In the genomic region with DNA sequence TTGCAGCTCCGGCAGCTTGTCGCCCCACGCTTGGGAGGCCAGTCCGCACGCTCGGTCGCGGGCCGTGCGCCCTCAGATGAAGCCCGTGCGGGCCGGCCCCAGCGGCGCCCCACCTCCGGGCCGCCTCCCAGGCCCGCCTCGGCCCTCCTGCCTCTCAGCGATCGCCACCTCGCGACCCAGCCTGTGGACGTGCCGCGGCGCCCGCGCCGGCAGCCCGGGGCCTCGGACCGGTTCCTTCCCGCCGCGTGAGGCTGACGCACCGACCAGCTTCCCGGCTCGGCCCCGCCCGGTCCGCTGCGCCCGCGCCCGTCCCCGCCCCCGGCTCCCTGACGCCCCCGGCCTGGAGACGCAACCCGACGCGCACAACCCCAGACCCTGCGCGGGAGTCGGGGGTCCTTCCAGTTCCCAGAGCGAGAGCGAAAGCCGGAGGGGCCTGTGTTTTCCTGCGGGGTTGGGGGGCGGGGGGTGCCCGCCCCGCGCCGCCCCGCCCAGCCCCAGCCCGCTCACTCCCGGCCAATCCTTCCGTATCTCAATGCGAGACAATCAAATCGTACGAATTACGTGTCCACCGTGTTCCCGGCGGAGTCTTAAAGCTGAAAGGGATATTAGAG, we compare ENCODE assay signal across 8 cellular contexts. TPM values are rescaled to one million over a fixed set of nuclear protein-coding genes. Genes with fewer than 3 reads are reported as not detected.
DNase-seq lines count a peak whose midpoint lies in the region; ATAC-seq, FAIRE-seq and TF ChIP-seq lines count a peak whose summit lies in the region.

A gene with protein sequence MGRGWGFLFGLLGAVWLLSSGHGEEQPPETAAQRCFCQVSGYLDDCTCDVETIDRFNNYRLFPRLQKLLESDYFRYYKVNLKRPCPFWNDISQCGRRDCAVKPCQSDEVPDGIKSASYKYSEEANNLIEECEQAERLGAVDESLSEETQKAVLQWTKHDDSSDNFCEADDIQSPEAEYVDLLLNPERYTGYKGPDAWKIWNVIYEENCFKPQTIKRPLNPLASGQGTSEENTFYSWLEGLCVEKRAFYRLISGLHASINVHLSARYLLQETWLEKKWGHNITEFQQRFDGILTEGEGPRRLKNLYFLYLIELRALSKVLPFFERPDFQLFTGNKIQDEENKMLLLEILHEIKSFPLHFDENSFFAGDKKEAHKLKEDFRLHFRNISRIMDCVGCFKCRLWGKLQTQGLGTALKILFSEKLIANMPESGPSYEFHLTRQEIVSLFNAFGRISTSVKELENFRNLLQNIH (minus strand): TSS at position 78 of the 611 bp plus-strand sequence. CDS start 77 bp downstream, at position 1.

- TF ChIP-seq POLR2A in GM12891 (IDR thresholded peaks at IDR 0.05; ENCODE audit: low read depth, low read length) (no peak; the same call in 1 of the 2 replicates), vagina (IDR thresholded peaks at IDR 0.05) (peak in 1 of 2 donors; percentile 55)

- no peaks in the 10 kb centered on the region for H3K27me3 ChIP-seq in vagina

- peak within 1 kb of the TSS; percentile 98 for H3K27ac ChIP-seq in vagina

- no peaks in the 10 kb centered on the region for H3K9me3 ChIP-seq in vagina

- peak; percentile 67 for FAIRE-seq in GM12891 (lab: Jason Lieb, UNC)

- intact Hi-C loops in T-helper 1 cell treated with Interleukin-12 subunit alpha and Interleukin-12 subunit beta and Interleukin-4 antibody, amounts not matched to agents 30 ng/mL and 1 ng/mL, for 36 hours (cut with micrococcal nuclease) = loop anchor here (1.0 kb wide), 1 partner anchor 457 kb away; no protein-coding TSS in a partner anchor
- intact Hi-C loops in left ventricle myocardium superior (cut with micrococcal nuclease) = no loop called here
- intact Hi-C loops in vagina (cut with DNase I) = loop anchor here (10.0 kb wide), 1 partner anchor 141 kb away; a partner anchor contains a TSS

- DNase-seq in GM12891 (ENCODE audit: insufficient read length, low spot score) (peak; percentile 49), NCI-H1092 treated with DMSO at 0.1 percent for 48 hours (lab: John Stamatoyannopoulos, UW) (peak; percentile 85), amygdala (lab: John Stamatoyannopoulos, UW) (peak in 48 of 56 donors; percentile 18 to 80 (median 62)), left ventricle myocardium superior (peak; percentile 91), pulmonary artery endothelial cell (ENCODE audit: low read depth, low spot score) (peak; percentile 53), vagina (ENCODE audit: extremely low spot score in 2 of 2) (no peak)

- no peaks in the 10 kb centered on the region for H3K36me3 ChIP-seq in vagina

- peak; percentile 61 for ATAC-seq in HG02623 (IDR thresholded peaks at IDR 0.05; ENCODE audit: unreplicated experiment)
- peak; percentile 97 for ATAC-seq in left ventricle myocardium superior

- H3K4me3 ChIP-seq in vagina = peak within 1 kb of the TSS; percentile 84 to 98

- TF ChIP-seq CTCF in vagina (IDR thresholded peaks at IDR 0.05) = no peak

- peaks cover 38% of the 10 kb centered on the region for H3K4me1 ChIP-seq in vagina

TF ChIP-seq in GM12891, 5 proteins besides CTCF, POLR2A, EP300 and RAD21:
- TF ChIP-seq POLR2AphosphoS5 (IDR thresholded peaks at IDR 0.05; ENCODE audit: low read depth, low read length) (no peak), PAX5 (IDR thresholded peaks at IDR 0.05; ENCODE audit: insufficient read depth, low read length, severe bottlenecking) (no peak), TAF1 (IDR thresholded peaks at IDR 0.05; ENCODE audit: low read depth, low read length) (no peak), POU2F2 (IDR thresholded peaks at IDR 0.05; ENCODE audit: low read depth, low read length) (no peak), SPI1 (IDR thresholded peaks at IDR 0.05; ENCODE audit: low read depth, low read length) (no peak)

RNA-seq across cellular contexts. Expression of the gene that starts here (rescaled TPM):
- polyA plus RNA-seq in GM12891 (2012; ENCODE audit: low read depth, missing spikeins) = 26.7 TPM
- 157 and 162 TPM in 2 replicates for total RNA-seq in T-helper 1 cell treated with Interleukin-12 subunit alpha and Interleukin-12 subunit beta and Interleukin-4 antibody, amounts not matched to agents 30 ng/mL and 1 ng/mL, for 36 hours
- total RNA-seq in left ventricle myocardium superior (14.1 TPM), pulmonary artery endothelial cell (63.3 and 81.4 TPM in 2 replicates), vagina (50.6 TPM)

Comparison
In these comparisons a context has a peak if more than half of its experiments do, and no peak if none do; other contexts are left out.
1. DNase-seq: peak in GM12891 (single experiment), NCI-H1092 treated with DMSO at 0.1 percent for 48 hours (single experiment), amygdala (48 of 56), left ventricle myocardium superior (single experiment) and pulmonary artery endothelial cell (single experiment); none in vagina (0 of 2).